ENCODE assay signal across 17 cellular contexts in genomic region chr7:155911471-155912105, GRCh38.
"Had no signal": no experiment of that assay in that cellular context is flagged by ENCODE, and none has a peak within 500 bp of the region (broad histone marks: within the 10 kb centered on the region; RNA-seq: fewer than 3 reads in every experiment).

No MANE protein-coding gene starts in this region.

- FAIRE-seq: islet of Langerhans had no signal

- H3K36me3 ChIP-seq: esophagus muscularis mucosa, gastrocnemius medialis, heart right ventricle, left ventricle myocardium inferior, lower lobe of right lung, vagina had no signal

- H3K9me3 ChIP-seq: gastrocnemius medialis, lower lobe of right lung, psoas muscle, vagina had no signal

- H3K27ac ChIP-seq: coronary artery, esophagus muscularis mucosa, gastrocnemius medialis, heart right ventricle, left ventricle myocardium inferior, lower lobe of right lung, parathyroid adenoma, psoas muscle, vagina had no signal

- H3K4me3 ChIP-seq: coronary artery, esophagus muscularis mucosa, gastrocnemius medialis, heart right ventricle, left ventricle myocardium inferior, lower lobe of right lung, psoas muscle, vagina had no signal

- H2AFZ ChIP-seq: parathyroid adenoma had no signal

- H3K79me2 ChIP-seq: parathyroid adenoma had no signal

- H3K27me3 ChIP-seq: esophagus muscularis mucosa, gastrocnemius medialis, heart right ventricle, vagina had no signal

- H3K4me1 ChIP-seq: gastrocnemius medialis, heart right ventricle, left ventricle myocardium inferior, parathyroid adenoma, psoas muscle, vagina had no signal

- H3K9ac ChIP-seq: parathyroid adenoma had no signal

- ATAC-seq: gastrocnemius medialis, lower lobe of right lung, psoas muscle, sciatic nerve had no signal

- DNase-seq: effector CD8-positive, alpha-beta T cell; gastrocnemius medialis; heart right ventricle; hypothalamus; left ventricle myocardium inferior; lower lobe of right lung; midbrain; naive B cell; psoas muscle; stimulated activated CD4-positive, alpha-beta T cell treated with anti-CD3 and anti-CD28 coated beads, Interleukin-12 subunit alpha, Interleukin-12 subunit beta, amount 100 ng/mL, for 4 hours; stimulated activated naive CD4-positive, alpha-beta T cell treated with Interleukin-2 at 50 U/mL for 16 hours had no signal
